ENCODE assay signal across 23 cellular contexts in the genomic region with DNA sequence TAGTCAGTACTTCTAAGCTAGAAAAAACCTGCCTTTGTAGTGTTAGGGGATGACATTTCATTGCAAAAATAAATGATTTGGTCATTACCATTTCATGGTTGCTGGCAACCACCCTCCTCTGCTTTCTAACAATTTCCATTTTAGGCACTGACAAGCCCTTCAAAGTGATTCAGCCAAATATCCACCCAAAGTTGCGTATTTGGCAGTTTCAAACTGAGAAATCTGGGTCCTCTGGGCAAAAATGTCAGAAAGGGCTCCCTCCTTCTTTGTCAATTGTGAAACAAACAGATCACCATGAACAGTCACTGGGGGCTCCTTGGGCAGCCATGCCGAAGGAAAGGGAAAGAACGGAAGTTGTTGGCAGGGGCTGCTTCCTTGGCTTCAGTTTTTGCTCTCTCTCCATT. TPM values are rescaled to one million over a fixed set of nuclear protein-coding genes. Genes with fewer than 3 reads are reported as not detected.
DNase-seq lines count a peak whose midpoint lies in the region; ATAC-seq, FAIRE-seq and TF ChIP-seq lines count a peak whose summit lies in the region.
"Had no signal": no experiment of that assay in that cellular context is flagged by ENCODE, and none has a peak within 500 bp of the region (broad histone marks: within the 10 kb centered on the region; RNA-seq: fewer than 3 reads in every experiment).

No MANE protein-coding gene starts in this region.

- H3K36me3 Mint-ChIP-seq in astrocyte (ENCODE audit: low read depth, unreplicated experiment), result no peaks in the 10 kb centered on the region

- ATAC-seq in activated CD4-positive, CD25-positive, alpha-beta regulatory T cell treated with anti-CD3 and anti-CD28 coated beads, Interleukin-2, amount 50 U/mL, for 24 hours, result peak; percentile 17 to 51
- peak; percentile 59 for ATAC-seq in omental fat pad (ENCODE audit: low FRiP score)

- no peak for DNase-seq in activated CD4-positive, CD25-positive, alpha-beta regulatory T cell (lab: John Stamatoyannopoulos, UW)
- DNase-seq in astrocyte (ENCODE audit: low read depth), result peak; percentile 56
- DNase-seq in omental fat pad (ENCODE audit: low spot score), result no peak
- no peak for DNase-seq in NCI-H2029 treated with DMSO at 0.1 percent for 48 hours (lab: John Stamatoyannopoulos, UW)
- DNase-seq in MV-4-11 (lab: John Stamatoyannopoulos, UW), result no peak
- no peak for DNase-seq in activated naive CD4-positive, alpha-beta T cell treated with Interleukin-2 at 50 U/mL for 16 hours
- DNase-seq: 8988T; activated B cell treated with CpG ODN at 0.5 μM for 24 hours; activated CD8-positive, alpha-beta memory T cell treated with anti-CD3 and anti-CD28 coated beads, Interleukin-2, amount 50 U/mL, for 48 hours; activated naive CD4-positive, alpha-beta T cell treated with anti-CD3 and anti-CD28 coated beads, Interleukin-2, amount 50 U/mL, for 16 hours; brain microvascular endothelial cell; DMS 273 treated with DMSO at 0.1 percent for 48 hours; glutamatergic neuron; NCI-H1092 treated with DMSO at 0.1 percent for 48 hours; NCI-H69; nucleus accumbens; SIG-M5; stimulated activated CD4-positive, alpha-beta T cell treated with anti-CD3 and anti-CD28 coated beads, Interleukin-4, amount 100 ng/mL, for 1 hour; testis had no signal

- H3K36me3 ChIP-seq in ACC112 (ENCODE audit: insufficient read depth, low read length) (no peaks in the 10 kb centered on the region), astrocyte (ENCODE audit: insufficient read depth, low read length) (no peaks in the 10 kb centered on the region)
- H3K36me3 ChIP-seq: brain microvascular endothelial cell had no signal

- H3K4me1 Mint-ChIP-seq in astrocyte (ENCODE audit: low read depth, unreplicated experiment), result peaks cover 31% of the 10 kb centered on the region
- H3K4me1 Mint-ChIP-seq: activated B cell treated with CpG ODN at 0.5 μM for 24 hours had no signal

- H3K4me3 ChIP-seq in ACC112 (ENCODE audit: low read depth, low read length), result no peak overlapping the region
- no peak overlapping the region for H3K4me3 ChIP-seq in astrocyte (ENCODE audit: insufficient read depth, low read depth, low read length)
- H3K4me3 ChIP-seq: testis had no signal

- no peak for TF ChIP-seq CTCF in astrocyte (IDR thresholded peaks at IDR 0.05; ENCODE audit: insufficient read depth, low read depth, low read length)
- no peak for TF ChIP-seq CTCF in omental fat pad (IDR thresholded peaks at IDR 0.05)

- H3K27me3 Mint-ChIP-seq in astrocyte (ENCODE audit: low read depth, unreplicated experiment), result no peaks in the 10 kb centered on the region

- no peak overlapping the region for H3K4me2 ChIP-seq in astrocyte (ENCODE audit: low read length)

- no peak overlapping the region for H3K4me3 Mint-ChIP-seq in astrocyte (ENCODE audit: unreplicated experiment)
- H3K4me3 Mint-ChIP-seq: activated B cell treated with CpG ODN at 0.5 μM for 24 hours; T-helper 1 cell treated with Interleukin-12 subunit alpha and Interleukin-12 subunit beta and Interleukin-4 antibody, amounts not matched to agents 30 μg/mL and 1 μg/mL, for 36 hours had no signal

- H3K9me3 ChIP-seq in astrocyte (ENCODE audit: insufficient read depth, low read depth, low read length), result no peaks in the 10 kb centered on the region
- H3K9me3 ChIP-seq: testis had no signal

- H3K27ac ChIP-seq in ACC112 (ENCODE audit: low read depth, low read length) (no peak overlapping the region), astrocyte (ENCODE audit: low read depth, low read length) (no peak overlapping the region)
- H3K27ac ChIP-seq: brain microvascular endothelial cell, testis had no signal

- H3K27me3 ChIP-seq in ACC112 (ENCODE audit: insufficient read depth, low read length), result no peaks in the 10 kb centered on the region
- no peaks in the 10 kb centered on the region for H3K27me3 ChIP-seq in astrocyte (ENCODE audit: insufficient read depth, low read length)
- H3K27me3 ChIP-seq: brain microvascular endothelial cell, testis had no signal

- H2AFZ ChIP-seq in ACC112 (ENCODE audit: low read length, unreplicated experiment), result peak overlapping the region; percentile 60
- no peak overlapping the region for H2AFZ ChIP-seq in astrocyte (ENCODE audit: low read depth, low read length)

- H3K9me3 Mint-ChIP-seq in astrocyte (ENCODE audit: unreplicated experiment), result no peaks in the 10 kb centered on the region
- H3K9me3 Mint-ChIP-seq: activated B cell treated with CpG ODN at 0.5 μM for 24 hours; T-helper 1 cell treated with Interleukin-12 subunit alpha and Interleukin-12 subunit beta and Interleukin-4 antibody, amounts not matched to agents 30 μg/mL and 1 μg/mL, for 36 hours had no signal

- H3K27ac Mint-ChIP-seq in astrocyte (ENCODE audit: unreplicated experiment), result no peak overlapping the region
- H3K27ac Mint-ChIP-seq: activated B cell treated with CpG ODN at 0.5 μM for 24 hours; T-helper 1 cell treated with Interleukin-12 subunit alpha and Interleukin-12 subunit beta and Interleukin-4 antibody, amounts not matched to agents 30 μg/mL and 1 μg/mL, for 36 hours had no signal

- no peaks in the 10 kb centered on the region for H4K20me1 ChIP-seq in astrocyte (ENCODE audit: insufficient read depth, low read length)

- H3K9ac ChIP-seq in astrocyte (ENCODE audit: low read length), result no peak overlapping the region

- H3K4me1 ChIP-seq in ACC112 (ENCODE audit: control insufficient read depth, insufficient read depth, low read length, unreplicated experiment), result peaks cover 47% of the 10 kb centered on the region
- H3K4me1 ChIP-seq in astrocyte (ENCODE audit: insufficient read depth, low read length), result peaks cover 31% of the 10 kb centered on the region

- H3K79me2 ChIP-seq in ACC112 (ENCODE audit: control insufficient read depth, insufficient read depth, low read length, unreplicated experiment) (no peaks in the 10 kb centered on the region), astrocyte (ENCODE audit: insufficient read depth, low read length) (no peaks in the 10 kb centered on the region)

- FAIRE-seq in astrocyte (lab: Jason Lieb, UNC), result no peak

RNA-seq across cellular contexts. Expression of a gene that starts 33.0 kb away (rescaled TPM):
- total RNA-seq in astrocyte, result 0.61 and 0.70 TPM in 2 replicates
- not detected for total RNA-seq in omental fat pad
- total RNA-seq: activated B cell treated with CpG ODN at 0.5 μM for 24 hours, HT-29 had no signal
